19 cellular contexts compared by ENCODE assay signal in genomic region chr2:52467189-52467588, GRCh38.
"Had no signal": no experiment of that assay in that cellular context is flagged by ENCODE, and none has a peak within 500 bp of the region (broad histone marks: within the 10 kb centered on the region; RNA-seq: fewer than 3 reads in every experiment).

No MANE protein-coding gene starts in this region.

- H3K4me3 ChIP-seq: coronary artery, gastrocnemius medialis, left lung, prostate gland, right atrium auricular region, stomach, thyroid gland had no signal

- H3K4me1 ChIP-seq: gastrocnemius medialis, left lung, prostate gland, right atrium auricular region, stomach had no signal

- DNase-seq: dermis blood vessel endothelial cell; effector memory CD4-positive, alpha-beta T cell; gastrocnemius medialis; head of caudate nucleus; left cardiac atrium; left lung; nucleus accumbens; stimulated activated CD4-positive, alpha-beta T cell treated with anti-CD3 and anti-CD28 coated beads, Interleukin-2, amount 100 ng/mL, for 24 hours; stimulated activated CD4-positive, alpha-beta T cell treated with anti-CD3 and anti-CD28 coated beads, Interleukin-4, amount 100 ng/mL, for 24 hours; stimulated activated naive CD4-positive, alpha-beta T cell treated with Interleukin-2 at 50 U/mL for 16 hours; stomach; thyroid gland had no signal

- H3K27me3 Mint-ChIP-seq: natural killer cell treated with Interleukin-12 subunit alpha and Interleukin-12 subunit beta and Interleukin-15 and Interleukin-18, amount 100 ng/mL, for 72 hours; type B pancreatic cell had no signal

- H3K9me3 Mint-ChIP-seq: type B pancreatic cell had no signal

- H3K36me3 ChIP-seq: gastrocnemius medialis, left lung, prostate gland, right atrium auricular region, stomach, thyroid gland had no signal

- H3K9me3 ChIP-seq: gastrocnemius medialis, left lung, prostate gland, right atrium auricular region, stomach, thyroid gland had no signal

- H3K36me3 Mint-ChIP-seq: stimulated activated effector memory CD8-positive, alpha-beta T cell treated with anti-CD3 and anti-CD28 coated beads, Interleukin-12 subunit alpha, Interleukin-12 subunit beta, amount 100 ng/mL, for 72 hours; type B pancreatic cell had no signal

- H3K27ac Mint-ChIP-seq: natural killer cell treated with Interleukin-12 subunit alpha and Interleukin-12 subunit beta and Interleukin-15 and Interleukin-18, amount 100 ng/mL, for 72 hours; stimulated activated effector memory CD8-positive, alpha-beta T cell treated with anti-CD3 and anti-CD28 coated beads, Interleukin-12 subunit alpha, Interleukin-12 subunit beta, amount 100 ng/mL, for 72 hours; type B pancreatic cell had no signal

- H3K27me3 ChIP-seq: gastrocnemius medialis, left lung, right atrium auricular region, stomach, thyroid gland had no signal

- ATAC-seq: gastrocnemius medialis; left cardiac atrium; left lung; natural killer cell treated with Interleukin-12 subunit alpha and Interleukin-12 subunit beta and Interleukin-15 and Interleukin-18, amount 100 ng/mL, for 72 hours; sciatic nerve; stimulated activated effector memory CD8-positive, alpha-beta T cell treated with anti-CD3 and anti-CD28 coated beads, Interleukin-12 subunit alpha, Interleukin-12 subunit beta, amount 100 ng/mL, for 72 hours had no signal

- H3K4me3 Mint-ChIP-seq: natural killer cell treated with Interleukin-12 subunit alpha and Interleukin-12 subunit beta and Interleukin-15 and Interleukin-18, amount 100 ng/mL, for 72 hours; stimulated activated effector memory CD8-positive, alpha-beta T cell treated with anti-CD3 and anti-CD28 coated beads, Interleukin-12 subunit alpha, Interleukin-12 subunit beta, amount 100 ng/mL, for 72 hours; type B pancreatic cell had no signal

- H3K4me1 Mint-ChIP-seq: stimulated activated effector memory CD8-positive, alpha-beta T cell treated with anti-CD3 and anti-CD28 coated beads, Interleukin-12 subunit alpha, Interleukin-12 subunit beta, amount 100 ng/mL, for 72 hours had no signal

- H3K27ac ChIP-seq: coronary artery, gastrocnemius medialis, left lung, prostate gland, right atrium auricular region, stomach, thyroid gland had no signal
